12 cellular contexts compared by ENCODE assay signal in genomic region chr1:155834296-155834926, GRCh38. TPM values are rescaled to one million over a fixed set of nuclear protein-coding genes. Genes with fewer than 3 reads are reported as not detected.
DNase-seq lines count a peak whose midpoint lies in the region; ATAC-seq and TF ChIP-seq lines count a peak whose summit lies in the region.
"Had no signal": no experiment of that assay in that cellular context is flagged by ENCODE, and none has a peak within 500 bp of the region (broad histone marks: within the 10 kb centered on the region; RNA-seq: fewer than 3 reads in every experiment).

No MANE protein-coding gene starts in this region.

- no peak for DNase-seq in CD8-positive, alpha-beta memory T cell
- DNase-seq in LHCN-M2 (ENCODE audit: low read depth) (peak; percentile 50), brain microvascular endothelial cell (peak; percentile 84), memory B cell (ENCODE audit: low spot score in 2 of 2) (no peak), NCI-H2227 (lab: John Stamatoyannopoulos, UW; ENCODE audit: unreplicated experiment) (no peak), SJCRH30 (no peak)
- DNase-seq: activated CD4-positive, alpha-beta memory T cell treated with anti-CD3 and anti-CD28 coated beads for 36 hours; NCI-H2107 had no signal

- H3K4me1 Mint-ChIP-seq in CD8-positive, alpha-beta memory T cell: peaks cover 23 to 41% (median 32%) of the 10 kb centered on the region in 3 donors
- peaks cover 16% of the 10 kb centered on the region for H3K4me1 Mint-ChIP-seq in memory B cell

- peaks cover 4% of the 10 kb centered on the region for H3K4me1 ChIP-seq in CD8-positive, alpha-beta memory T cell (ENCODE audit: insufficient read depth, low read length)
- H3K4me1 ChIP-seq in SJCRH30: no peaks in the 10 kb centered on the region
- H3K4me1 ChIP-seq: parathyroid adenoma had no signal

- peak overlapping the region in 5 of 8 donors; percentile 8 to 79 (median 66) for H3K27ac Mint-ChIP-seq in CD8-positive, alpha-beta memory T cell
- peak overlapping the region; percentile 25 for H3K27ac Mint-ChIP-seq in memory B cell
- H3K27ac Mint-ChIP-seq: activated CD4-positive, alpha-beta memory T cell treated with anti-CD3 and anti-CD28 coated beads for 36 hours had no signal

- peaks cover 0 to 26% (median 13%) of the 10 kb centered on the region in 3 donors for H3K36me3 Mint-ChIP-seq in CD8-positive, alpha-beta memory T cell
- peaks cover 10% of the 10 kb centered on the region for H3K36me3 Mint-ChIP-seq in memory B cell

- no peaks in the 10 kb centered on the region for H3K36me3 ChIP-seq in CD8-positive, alpha-beta memory T cell (ENCODE audit: insufficient read depth, low read length)
- H3K36me3 ChIP-seq in brain microvascular endothelial cell (replicated peaks): no peaks in the 10 kb centered on the region
- peaks cover 15% of the 10 kb centered on the region for H3K36me3 ChIP-seq in SJCRH30

- no peaks in the 10 kb centered on the region for H3K9me3 Mint-ChIP-seq in CD8-positive, alpha-beta memory T cell
- H3K9me3 Mint-ChIP-seq in memory B cell: no peaks in the 10 kb centered on the region
- H3K9me3 Mint-ChIP-seq: activated CD4-positive, alpha-beta memory T cell treated with anti-CD3 and anti-CD28 coated beads for 36 hours had no signal

- H3K4me3 Mint-ChIP-seq in CD8-positive, alpha-beta memory T cell: no peak overlapping the region
- H3K4me3 Mint-ChIP-seq in memory B cell: no peak overlapping the region
- H3K4me3 Mint-ChIP-seq: activated CD4-positive, alpha-beta memory T cell treated with anti-CD3 and anti-CD28 coated beads for 36 hours had no signal

- CTCF ChIA-PET in CD8-positive, alpha-beta memory T cell (lab: Charles Lee): no interaction called here

- ATAC-seq in memory B cell (ENCODE audit: low read depth) (no peak), HG02884 (IDR thresholded peaks at IDR 0.05; ENCODE audit: unreplicated experiment) (no peak), HG03378 (IDR thresholded peaks at IDR 0.05; ENCODE audit: unreplicated experiment) (no peak)

- no peak for TF ChIP-seq CTCF in brain microvascular endothelial cell (IDR thresholded peaks at IDR 0.05; ENCODE audit: low read depth, low read length, missing control alignments)

- H3K27me3 ChIP-seq in CD8-positive, alpha-beta memory T cell (ENCODE audit: insufficient read depth, low read length, poor library complexity, severe bottlenecking): no peaks in the 10 kb centered on the region
- H3K27me3 ChIP-seq in brain microvascular endothelial cell (replicated peaks) (no peaks in the 10 kb centered on the region), SJCRH30 (no peaks in the 10 kb centered on the region)

- H3K27ac ChIP-seq in CD8-positive, alpha-beta memory T cell (ENCODE audit: low read depth, low read length): peak overlapping the region; percentile 67
- H3K27ac ChIP-seq in brain microvascular endothelial cell (peak overlapping the region; percentile 88), SJCRH30 (no peak overlapping the region)
- H3K27ac ChIP-seq: epithelial cell of prostate, parathyroid adenoma had no signal

- H3K4me3 ChIP-seq in CD8-positive, alpha-beta memory T cell (ENCODE audit: low read length): no peak overlapping the region
- H3K4me3 ChIP-seq in brain microvascular endothelial cell (ENCODE audit: low read depth, low read length) (no peak overlapping the region), SJCRH30 (no peak overlapping the region)

- in situ Hi-C loops in brain microvascular endothelial cell (cut with HindIII; ENCODE audit: low pct_ligation_motif_present, low sequenced_read_pairs): no loop called here

- no peaks in the 10 kb centered on the region for H3K9me3 ChIP-seq in CD8-positive, alpha-beta memory T cell (ENCODE audit: low read length)
- no peaks in the 10 kb centered on the region for H3K9me3 ChIP-seq in SJCRH30 (replicated peaks)

- no peaks in the 10 kb centered on the region for H3K27me3 Mint-ChIP-seq in CD8-positive, alpha-beta memory T cell
- H3K27me3 Mint-ChIP-seq in memory B cell: no peaks in the 10 kb centered on the region
- H3K27me3 Mint-ChIP-seq: activated CD4-positive, alpha-beta memory T cell treated with anti-CD3 and anti-CD28 coated beads for 36 hours had no signal

- POLR2A ChIA-PET in CD8-positive, alpha-beta memory T cell (lab: Charles Lee): no interaction called here

RNA-seq across cellular contexts. Expression of gene GON4L, which starts 22.6 kb away (rescaled TPM):
- total RNA-seq in CD8-positive, alpha-beta memory T cell: 10 to 100 TPM; 53.3 to 60.8 TPM
- 42.9 TPM for polyA plus RNA-seq in CD8-positive, alpha-beta memory T cell
- total RNA-seq in LHCN-M2 (2014; rRNA removed): 20.5 and 21.1 TPM in 2 replicates
- polyA plus RNA-seq in LHCN-M2 (2012): 9.0 TPM
- total RNA-seq in SJCRH30 (2014; rRNA removed; shearing (Covaris generic)): 22.8 and 25.8 TPM in 2 replicates

RNA-seq across cellular contexts. Expression of gene SYT11, which starts 25.0 kb away (rescaled TPM):
- 10 to 100 TPM; 22.7 TPM for total RNA-seq in CD8-positive, alpha-beta memory T cell
- 19.3 TPM for polyA plus RNA-seq in CD8-positive, alpha-beta memory T cell
- 14.5 and 17.4 TPM in 2 replicates for total RNA-seq in LHCN-M2 (2014; rRNA removed)
- polyA plus RNA-seq in LHCN-M2 (2012): 11.1 TPM
- 6.8 and 6.9 TPM in 2 replicates for total RNA-seq in SJCRH30 (2014; rRNA removed; shearing (Covaris generic))

Comparison
In these comparisons a context has a peak if more than half of its experiments do, and no peak if none do; other contexts are left out.
1. DNase-seq: peak in LHCN-M2 (single experiment) and brain microvascular endothelial cell (single experiment); none in CD8-positive, alpha-beta memory T cell (0 of 5), memory B cell (0 of 2), NCI-H2227 (single experiment) and SJCRH30 (0 of 2).